ENCODE assay signal across 1 cellular context in the genomic region with DNA sequence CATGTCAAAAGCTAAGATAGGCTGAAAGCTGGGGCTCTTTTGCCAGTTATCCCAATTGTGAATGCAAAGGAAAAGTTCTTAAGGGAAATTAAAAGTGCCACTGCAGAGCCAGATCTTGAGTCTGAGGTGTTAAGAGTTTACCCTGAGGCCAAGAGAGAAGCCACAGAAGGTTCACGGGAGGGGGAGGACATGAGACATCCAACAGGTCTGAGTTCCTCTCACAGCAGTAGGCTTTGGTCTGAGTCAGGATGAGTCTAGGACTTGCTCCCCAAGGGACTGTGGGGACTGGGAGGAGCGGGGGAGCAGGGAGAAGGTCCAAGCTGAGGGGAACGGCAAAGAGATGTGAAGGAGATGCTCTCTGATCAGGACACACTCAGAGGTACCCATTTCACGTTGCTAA.
TF ChIP-seq lines count a peak whose summit lies in the region.

No MANE protein-coding gene starts in this region.

TF ChIP-seq in H1, 55 proteins besides CTCF, POLR2A, EP300 and RAD21 (continued from another document):
- TF ChIP-seq, protein P1, sequence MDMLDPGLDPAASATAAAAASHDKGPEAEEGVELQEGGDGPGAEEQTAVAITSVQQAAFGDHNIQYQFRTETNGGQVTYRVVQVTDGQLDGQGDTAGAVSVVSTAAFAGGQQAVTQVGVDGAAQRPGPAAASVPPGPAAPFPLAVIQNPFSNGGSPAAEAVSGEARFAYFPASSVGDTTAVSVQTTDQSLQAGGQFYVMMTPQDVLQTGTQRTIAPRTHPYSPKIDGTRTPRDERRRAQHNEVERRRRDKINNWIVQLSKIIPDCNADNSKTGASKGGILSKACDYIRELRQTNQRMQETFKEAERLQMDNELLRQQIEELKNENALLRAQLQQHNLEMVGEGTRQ (IDR thresholded peaks at IDR 0.05; ENCODE audit: low read length), result no peak
- TF ChIP-seq BRCA1 (IDR thresholded peaks at IDR 0.05; ENCODE audit: low read depth, low read length) (no peak), HDAC6 (IDR thresholded peaks at IDR 0.05; ENCODE audit: low read depth, low read length) (no peak), TEAD4 (IDR thresholded peaks at IDR 0.05; ENCODE audit: low read depth, low read length) (no peak), RBBP5 (IDR thresholded peaks at IDR 0.05; ENCODE audit: borderline replicate concordance, low read depth, low read length) (no peak), SRF (IDR thresholded peaks at IDR 0.05; ENCODE audit: low read depth, low read length) (no peak), EZH2 (IDR thresholded peaks at IDR 0.05; ENCODE audit: low read depth, low read length, severe bottlenecking) (no peak)
- TF ChIP-seq, protein P2, sequence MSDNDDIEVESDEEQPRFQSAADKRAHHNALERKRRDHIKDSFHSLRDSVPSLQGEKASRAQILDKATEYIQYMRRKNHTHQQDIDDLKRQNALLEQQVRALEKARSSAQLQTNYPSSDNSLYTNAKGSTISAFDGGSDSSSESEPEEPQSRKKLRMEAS (IDR thresholded peaks at IDR 0.05), result no peak
- TF ChIP-seq, protein P3, sequence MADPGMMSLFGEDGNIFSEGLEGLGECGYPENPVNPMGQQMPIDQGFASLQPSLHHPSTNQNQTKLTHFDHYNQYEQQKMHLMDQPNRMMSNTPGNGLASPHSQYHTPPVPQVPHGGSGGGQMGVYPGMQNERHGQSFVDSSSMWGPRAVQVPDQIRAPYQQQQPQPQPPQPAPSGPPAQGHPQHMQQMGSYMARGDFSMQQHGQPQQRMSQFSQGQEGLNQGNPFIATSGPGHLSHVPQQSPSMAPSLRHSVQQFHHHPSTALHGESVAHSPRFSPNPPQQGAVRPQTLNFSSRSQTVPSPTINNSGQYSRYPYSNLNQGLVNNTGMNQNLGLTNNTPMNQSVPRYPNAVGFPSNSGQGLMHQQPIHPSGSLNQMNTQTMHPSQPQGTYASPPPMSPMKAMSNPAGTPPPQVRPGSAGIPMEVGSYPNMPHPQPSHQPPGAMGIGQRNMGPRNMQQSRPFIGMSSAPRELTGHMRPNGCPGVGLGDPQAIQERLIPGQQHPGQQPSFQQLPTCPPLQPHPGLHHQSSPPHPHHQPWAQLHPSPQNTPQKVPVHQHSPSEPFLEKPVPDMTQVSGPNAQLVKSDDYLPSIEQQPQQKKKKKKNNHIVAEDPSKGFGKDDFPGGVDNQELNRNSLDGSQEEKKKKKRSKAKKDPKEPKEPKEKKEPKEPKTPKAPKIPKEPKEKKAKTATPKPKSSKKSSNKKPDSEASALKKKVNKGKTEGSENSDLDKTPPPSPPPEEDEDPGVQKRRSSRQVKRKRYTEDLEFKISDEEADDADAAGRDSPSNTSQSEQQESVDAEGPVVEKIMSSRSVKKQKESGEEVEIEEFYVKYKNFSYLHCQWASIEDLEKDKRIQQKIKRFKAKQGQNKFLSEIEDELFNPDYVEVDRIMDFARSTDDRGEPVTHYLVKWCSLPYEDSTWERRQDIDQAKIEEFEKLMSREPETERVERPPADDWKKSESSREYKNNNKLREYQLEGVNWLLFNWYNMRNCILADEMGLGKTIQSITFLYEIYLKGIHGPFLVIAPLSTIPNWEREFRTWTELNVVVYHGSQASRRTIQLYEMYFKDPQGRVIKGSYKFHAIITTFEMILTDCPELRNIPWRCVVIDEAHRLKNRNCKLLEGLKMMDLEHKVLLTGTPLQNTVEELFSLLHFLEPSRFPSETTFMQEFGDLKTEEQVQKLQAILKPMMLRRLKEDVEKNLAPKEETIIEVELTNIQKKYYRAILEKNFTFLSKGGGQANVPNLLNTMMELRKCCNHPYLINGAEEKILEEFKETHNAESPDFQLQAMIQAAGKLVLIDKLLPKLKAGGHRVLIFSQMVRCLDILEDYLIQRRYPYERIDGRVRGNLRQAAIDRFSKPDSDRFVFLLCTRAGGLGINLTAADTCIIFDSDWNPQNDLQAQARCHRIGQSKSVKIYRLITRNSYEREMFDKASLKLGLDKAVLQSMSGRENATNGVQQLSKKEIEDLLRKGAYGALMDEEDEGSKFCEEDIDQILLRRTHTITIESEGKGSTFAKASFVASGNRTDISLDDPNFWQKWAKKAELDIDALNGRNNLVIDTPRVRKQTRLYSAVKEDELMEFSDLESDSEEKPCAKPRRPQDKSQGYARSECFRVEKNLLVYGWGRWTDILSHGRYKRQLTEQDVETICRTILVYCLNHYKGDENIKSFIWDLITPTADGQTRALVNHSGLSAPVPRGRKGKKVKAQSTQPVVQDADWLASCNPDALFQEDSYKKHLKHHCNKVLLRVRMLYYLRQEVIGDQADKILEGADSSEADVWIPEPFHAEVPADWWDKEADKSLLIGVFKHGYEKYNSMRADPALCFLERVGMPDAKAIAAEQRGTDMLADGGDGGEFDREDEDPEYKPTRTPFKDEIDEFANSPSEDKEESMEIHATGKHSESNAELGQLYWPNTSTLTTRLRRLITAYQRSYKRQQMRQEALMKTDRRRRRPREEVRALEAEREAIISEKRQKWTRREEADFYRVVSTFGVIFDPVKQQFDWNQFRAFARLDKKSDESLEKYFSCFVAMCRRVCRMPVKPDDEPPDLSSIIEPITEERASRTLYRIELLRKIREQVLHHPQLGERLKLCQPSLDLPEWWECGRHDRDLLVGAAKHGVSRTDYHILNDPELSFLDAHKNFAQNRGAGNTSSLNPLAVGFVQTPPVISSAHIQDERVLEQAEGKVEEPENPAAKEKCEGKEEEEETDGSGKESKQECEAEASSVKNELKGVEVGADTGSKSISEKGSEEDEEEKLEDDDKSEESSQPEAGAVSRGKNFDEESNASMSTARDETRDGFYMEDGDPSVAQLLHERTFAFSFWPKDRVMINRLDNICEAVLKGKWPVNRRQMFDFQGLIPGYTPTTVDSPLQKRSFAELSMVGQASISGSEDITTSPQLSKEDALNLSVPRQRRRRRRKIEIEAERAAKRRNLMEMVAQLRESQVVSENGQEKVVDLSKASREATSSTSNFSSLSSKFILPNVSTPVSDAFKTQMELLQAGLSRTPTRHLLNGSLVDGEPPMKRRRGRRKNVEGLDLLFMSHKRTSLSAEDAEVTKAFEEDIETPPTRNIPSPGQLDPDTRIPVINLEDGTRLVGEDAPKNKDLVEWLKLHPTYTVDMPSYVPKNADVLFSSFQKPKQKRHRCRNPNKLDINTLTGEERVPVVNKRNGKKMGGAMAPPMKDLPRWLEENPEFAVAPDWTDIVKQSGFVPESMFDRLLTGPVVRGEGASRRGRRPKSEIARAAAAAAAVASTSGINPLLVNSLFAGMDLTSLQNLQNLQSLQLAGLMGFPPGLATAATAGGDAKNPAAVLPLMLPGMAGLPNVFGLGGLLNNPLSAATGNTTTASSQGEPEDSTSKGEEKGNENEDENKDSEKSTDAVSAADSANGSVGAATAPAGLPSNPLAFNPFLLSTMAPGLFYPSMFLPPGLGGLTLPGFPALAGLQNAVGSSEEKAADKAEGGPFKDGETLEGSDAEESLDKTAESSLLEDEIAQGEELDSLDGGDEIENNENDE (IDR thresholded peaks at IDR 0.05; ENCODE audit: insufficient replicate concordance, low read length), result no peak
